Comparison of ENCODE assay signal across 8 cellular contexts in genomic region chr12:40622246-40622838, GRCh38.
A peak's percentile ranks its signal among the peaks of the same experiment; 100 is the strongest.
DNase-seq lines count a peak whose midpoint lies in the region; ATAC-seq and TF ChIP-seq lines count a peak whose summit lies in the region.

No MANE protein-coding gene starts in this region.

- no peak overlapping the region for H3K27ac Mint-ChIP-seq in H9

- H3K23ac ChIP-seq in H9 (ENCODE audit: insufficient read length, low read depth, low read length), result no peak overlapping the region

- no peak overlapping the region for H2BK5ac ChIP-seq in H9 (ENCODE audit: insufficient read length, low read length)

- no peaks in the 10 kb centered on the region for H3K36me3 ChIP-seq in left ventricle myocardium inferior

- H3K4me3 ChIP-seq in left ventricle myocardium inferior (no peak overlapping the region), retinal pigment epithelial cell (ENCODE audit: low read length) (no peak overlapping the region)

- H2BK15ac ChIP-seq in H9 (ENCODE audit: low read depth, low read length), result no peak overlapping the region

- H3K4me1 ChIP-seq in H9 (ENCODE audit: insufficient read depth, low read length), result no peaks in the 10 kb centered on the region
- H3K4me1 ChIP-seq in left ventricle myocardium inferior, result no peaks in the 10 kb centered on the region

- H3K79me1 ChIP-seq in H9 (ENCODE audit: insufficient read depth, low read depth, low read length, poor library complexity, severe bottlenecking), result no peaks in the 10 kb centered on the region

- no peak overlapping the region for H3K4me2 ChIP-seq in H9 (ENCODE audit: insufficient read depth, insufficient read length, low read length)

- H4K91ac ChIP-seq in H9 (ENCODE audit: insufficient read length, low read depth, low read length), result no peak overlapping the region

- no peak overlapping the region for H2BK120ac ChIP-seq in H9 (ENCODE audit: low read depth, low read length, poor library complexity, severe bottlenecking)

- TF ChIP-seq CTCF in H9 (conservative IDR thresholded peaks at IDR 0.05), result peak; percentile 91
- TF ChIP-seq CTCF in left ventricle myocardium inferior (IDR thresholded peaks at IDR 0.05; ENCODE audit: borderline replicate concordance), result peak; percentile 67
- TF ChIP-seq CTCF in retinal pigment epithelial cell (conservative IDR thresholded peaks at IDR 0.05; ENCODE audit: low read depth, low read length), result peak; percentile 83

- no peaks in the 10 kb centered on the region for H3K27me3 Mint-ChIP-seq in H9 (ENCODE audit: low read depth)

- ATAC-seq in HG02981 (IDR thresholded peaks at IDR 0.05; ENCODE audit: unreplicated experiment), result no peak

- H3K4ac ChIP-seq in H9 (ENCODE audit: low read depth, low read length), result no peak overlapping the region

- H3K9me3 ChIP-seq in H9 (ENCODE audit: control insufficient read depth, low read depth, low read length) (no peaks in the 10 kb centered on the region), left ventricle myocardium inferior (replicated peaks) (no peaks in the 10 kb centered on the region)

- no peaks in the 10 kb centered on the region for H3K23me2 ChIP-seq in H9 (ENCODE audit: insufficient read length, low read depth, low read length, poor library complexity, severe bottlenecking)

- no peak overlapping the region for H2AFZ ChIP-seq in H9 (ENCODE audit: low read length)

- H4K20me1 ChIP-seq in H9 (ENCODE audit: control insufficient read depth, insufficient read depth, insufficient read length), result no peaks in the 10 kb centered on the region

- peaks cover 2 to 4% (median 2%) of the 10 kb centered on the region in 3 experiments; a peak in 3 of 7 replicates for H3K36me3 Mint-ChIP-seq in H9 (ENCODE audit: insufficient read depth in 1 of 3, low read depth in 3 of 3)

- intact Hi-C loops in left ventricle myocardium inferior (cut with micrococcal nuclease), result loop anchor here (10.0 kb wide), 1 partner anchor 302 kb away; no protein-coding TSS in a partner anchor

- H3K79me2 ChIP-seq in H9 (ENCODE audit: insufficient read depth, low read length), result no peaks in the 10 kb centered on the region

- no peak overlapping the region for H3K9ac ChIP-seq in H9 (ENCODE audit: extremely low read depth, insufficient read length, low read length)

- H3K56ac ChIP-seq in H9 (ENCODE audit: insufficient read length, low read depth, low read length), result no peak overlapping the region

- no peak overlapping the region for H3K18ac ChIP-seq in H9 (ENCODE audit: insufficient read length, low read depth, low read length)

- H3K27me3 ChIP-seq in H9 (ENCODE audit: insufficient read depth, low read length) (no peaks in the 10 kb centered on the region), left ventricle myocardium inferior (ENCODE audit: low read depth) (peaks cover 8% of the 10 kb centered on the region)

- peaks cover 0 to 3% of the 10 kb centered on the region in 2 experiments; a peak in 3 of 5 replicates for H3K9me3 Mint-ChIP-seq in H9

- WGBS in H9 (ENCODE audit: extremely low coverage, insufficient read length, low lambda C conversion rate), result no CpG with 5 or more reads among the region's 3 CpGs

- no peak overlapping the region for H2AK5ac ChIP-seq in H9 (ENCODE audit: insufficient read length, low read length)

- no peak overlapping the region for H2BK20ac ChIP-seq in H9 (ENCODE audit: low read depth, low read length, poor library complexity, severe bottlenecking)

- H4K5ac ChIP-seq in H9 (ENCODE audit: insufficient read length, low read depth, low read length), result no peak overlapping the region

- no peak overlapping the region for H4K8ac ChIP-seq in H9 (replicated peaks; ENCODE audit: insufficient read length, low read depth, low read length)

- no peaks in the 10 kb centered on the region for H3K4me1 Mint-ChIP-seq in H9

- no peak overlapping the region for H3K14ac ChIP-seq in H9 (ENCODE audit: insufficient read depth, low read length)

- H3K27ac ChIP-seq in H9 (ENCODE audit: insufficient read length, low read depth, low read length) (no peak overlapping the region), left ventricle myocardium inferior (replicated peaks) (no peak overlapping the region)

- no peak overlapping the region for H2BK12ac ChIP-seq in H9 (ENCODE audit: insufficient read length, low read depth, low read length)

- peak; percentile 34 for DNase-seq in ELR (ENCODE audit: low read depth)
- peak; percentile 59 for DNase-seq in H9
- DNase-seq in NCI-H187 (lab: John Stamatoyannopoulos, UW), result peak; percentile 8 to 54
- DNase-seq in activated naive CD4-positive, alpha-beta T cell treated with anti-CD3 and anti-CD28 coated beads, Interleukin-2, amount 50 U/mL, for 16 hours, result peak; percentile 16
- DNase-seq in left ventricle myocardium inferior, result no peak
- no peak for DNase-seq in retinal pigment epithelial cell (ENCODE audit: low read depth)
- DNase-seq in activated gamma-delta T cell (lab: John Stamatoyannopoulos, UW), result no peak

- H3K4me3 Mint-ChIP-seq in H9, result no peak overlapping the region

- H3T11ph ChIP-seq in H9 (ENCODE audit: low read length), result no peak overlapping the region

Comparison
In these comparisons a context has a peak if more than half of its experiments do, and no peak if none do; other contexts are left out.
1. DNase-seq: peak in ELR (single experiment), H9 (single experiment), NCI-H187 (2 of 2) and activated naive CD4-positive, alpha-beta T cell treated with anti-CD3 and anti-CD28 coated beads, Interleukin-2, amount 50 U/mL, for 16 hours (single experiment); none in left ventricle myocardium inferior (single experiment), retinal pigment epithelial cell (single experiment) and activated gamma-delta T cell (single experiment).
2. Peak in every context shown above with its lines, with median percentiles within 50 percentile points of each other: CTCF ChIP-seq.